In genomic region chr1:1959459-1959839, GRCh38 we compare ENCODE assay signal across 2 cellular contexts.
TF ChIP-seq lines count a peak whose summit lies in the region.

No MANE protein-coding gene starts in this region.

TF ChIP-seq in A549, 52 proteins besides CTCF, POLR2A, EP300 and RAD21:
- TF ChIP-seq ELK1 (IDR thresholded peaks at IDR 0.05; ENCODE audit: low read depth, low read length), result no peak
- TF ChIP-seq KDM5A (IDR thresholded peaks at IDR 0.05), result no peak
- TF ChIP-seq NPAS2 (CRISPR knock-in tag; IDR thresholded peaks at IDR 0.05; ENCODE audit: borderline replicate concordance), result no peak
- no peak for TF ChIP-seq MAX (IDR thresholded peaks at IDR 0.05)
- TF ChIP-seq ATOH8 (CRISPR knock-in tag; IDR thresholded peaks at IDR 0.05; ENCODE audit: low read depth), result no peak
TF ChIP-seq in A549: peak in this region for 0.

TF ChIP-seq in GM23338, 12 proteins besides CTCF, POLR2A, EP300 and RAD21 (continued from another document):
- TF ChIP-seq REST (IDR thresholded peaks at IDR 0.05; ENCODE audit: unreplicated experiment), result no peak
- TF ChIP-seq STAT1 (IDR thresholded peaks at IDR 0.05; ENCODE audit: unreplicated experiment), result no peak
- no peak for TF ChIP-seq NANOG (IDR thresholded peaks at IDR 0.05; ENCODE audit: borderline replicate concordance)
- no peak for TF ChIP-seq JUNB (IDR thresholded peaks at IDR 0.05; ENCODE audit: unreplicated experiment)
- no peak for TF ChIP-seq EZH2phosphoT487 (IDR thresholded peaks at IDR 0.05; ENCODE audit: unreplicated experiment)
- TF ChIP-seq POLR2AphosphoS5 (IDR thresholded peaks at IDR 0.05; ENCODE audit: low read depth), result no peak
- no peak for TF ChIP-seq ZNF462 (CRISPR knock-in tag; IDR thresholded peaks at IDR 0.05)
- TF ChIP-seq EZH2 (IDR thresholded peaks at IDR 0.05; ENCODE audit: low read depth, unreplicated experiment), result no peak
- TF ChIP-seq ETS1 (IDR thresholded peaks at IDR 0.05), result no peak
- no peak for TF ChIP-seq ZNF331 (CRISPR knock-in tag; IDR thresholded peaks at IDR 0.05; ENCODE audit: low read depth)
